ENCODE assay signal across 33 cellular contexts in genomic region chr3:48587686-48588085, GRCh38. TPM values are rescaled to one million over a fixed set of nuclear protein-coding genes. Genes with fewer than 3 reads are reported as not detected.
"Had no signal": no experiment of that assay in that cellular context is flagged by ENCODE, and none has a peak within 500 bp of the region (broad histone marks: within the 10 kb centered on the region; RNA-seq: fewer than 3 reads in every experiment).

No MANE protein-coding gene starts in this region.

- H3K36me3 Mint-ChIP-seq: immature natural killer cell; naive thymus-derived CD8-positive, alpha-beta T cell; stimulated activated memory B cell treated with anti-CD40 and anti-IgM and Interleukin-4, amounts not matched to agents 10 μg/mL and 1 μg/mL and 100 μg/mL, for 72 hours had no signal

- H3K4me3 Mint-ChIP-seq: naive thymus-derived CD8-positive, alpha-beta T cell; nephron; neural crest cell; stimulated activated memory B cell treated with anti-CD40 and anti-IgM and Interleukin-4, amounts not matched to agents 10 μg/mL and 1 μg/mL and 100 μg/mL, for 72 hours; stimulated activated naive CD8-positive, alpha-beta T cell treated with anti-CD3 and anti-CD28 coated beads, Interleukin-15, amount 100 ng/mL, for 72 hours; type B pancreatic cell had no signal

- H3K27ac Mint-ChIP-seq: immature natural killer cell; nephron; stimulated activated memory B cell treated with anti-CD40 and anti-IgM and Interleukin-4, amounts not matched to agents 10 μg/mL and 1 μg/mL and 100 μg/mL, for 72 hours; type B pancreatic cell had no signal

- H3K4me1 Mint-ChIP-seq: immature natural killer cell; naive thymus-derived CD8-positive, alpha-beta T cell; nephron; neural crest cell; stimulated activated memory B cell treated with anti-CD40 and anti-IgM and Interleukin-4, amounts not matched to agents 10 μg/mL and 1 μg/mL and 100 μg/mL, for 72 hours; stimulated activated naive CD8-positive, alpha-beta T cell treated with anti-CD3 and anti-CD28 coated beads, Interleukin-15, amount 100 ng/mL, for 72 hours had no signal

- H3K27ac ChIP-seq: lower lobe of right lung, neutrophil, parathyroid adenoma, psoas muscle, right lobe of liver, tibial nerve, uterus had no signal

- H3K9me3 ChIP-seq: lower lobe of right lung, neutrophil, psoas muscle, right lobe of liver, tibial nerve, uterus had no signal

- H3K4me1 ChIP-seq: lower lobe of right lung, parathyroid adenoma, psoas muscle, right lobe of liver, tibial nerve, uterus had no signal

- H3K27me3 Mint-ChIP-seq: type B pancreatic cell had no signal

- H3K27me3 ChIP-seq: right lobe of liver, tibial nerve, uterus had no signal

- ATAC-seq: left colon; left ventricle myocardium superior; lower lobe of right lung; naive thymus-derived CD8-positive, alpha-beta T cell; psoas muscle; right lobe of liver; stimulated activated memory B cell treated with anti-CD40 and anti-IgM and Interleukin-4, amounts not matched to agents 10 μg/mL and 1 μg/mL and 100 μg/mL, for 72 hours; stimulated activated naive CD8-positive, alpha-beta T cell treated with anti-CD3 and anti-CD28 coated beads, Interleukin-15, amount 100 ng/mL, for 72 hours had no signal

- H3K9me3 Mint-ChIP-seq: immature natural killer cell; naive thymus-derived CD8-positive, alpha-beta T cell; nephron; neural crest cell; stimulated activated memory B cell treated with anti-CD40 and anti-IgM and Interleukin-4, amounts not matched to agents 10 μg/mL and 1 μg/mL and 100 μg/mL, for 72 hours; stimulated activated naive CD8-positive, alpha-beta T cell treated with anti-CD3 and anti-CD28 coated beads, Interleukin-15, amount 100 ng/mL, for 72 hours; type B pancreatic cell had no signal

- H3K4me3 ChIP-seq: lower lobe of right lung, psoas muscle, right lobe of liver, smooth muscle cell, tibial nerve, uterus had no signal

- H3K36me3 ChIP-seq: lower lobe of right lung, neutrophil, right lobe of liver, uterus had no signal

- DNase-seq: immature natural killer cell; kidney; left colon; left ventricle myocardium superior; lower lobe of right lung; mammary epithelial cell; mesenchymal stem cell; naive thymus-derived CD8-positive, alpha-beta T cell; occipital lobe; psoas muscle; right lobe of liver; stimulated activated CD4-positive, alpha-beta T cell treated with anti-CD3 and anti-CD28 coated beads, Interleukin-1b, Interleukin-23, amount 100 ng/mL, for 48 hours; stimulated activated CD4-positive, alpha-beta T cell treated with anti-CD3 and anti-CD28 coated beads, Interleukin-2, amount 100 ng/mL, for 48 hours; stimulated activated CD4-positive, alpha-beta T cell treated with anti-CD3 and anti-CD28 coated beads, Interleukin-4, amount 100 ng/mL, for 4 hours; stimulated activated CD8-positive, alpha-beta memory T cell treated with anti-CD3 and anti-CD28 coated beads, Interleukin-4, amount 100 ng/mL, for 48 hours; stimulated activated naive CD4-positive, alpha-beta T cell treated with Interleukin-2 at 50 U/mL for 16 hours; stimulated activated naive CD8-positive, alpha-beta T cell treated with anti-CD3 and anti-CD28 coated beads, Interleukin-15, amount 100 ng/mL, for 72 hours; substantia nigra; uterus had no signal

RNA-seq across cellular contexts. Expression of gene COL7A1, which starts 7.4 kb away (rescaled TPM):
- polyA plus RNA-seq: immature natural killer cell had no signal

RNA-seq across cellular contexts. Expression of gene UCN2, which starts 24.1 kb away (rescaled TPM):
- total RNA-seq: kidney, left colon, mucosa of gallbladder, occipital lobe, posterior vena cava, right lobe of liver, skeletal muscle tissue, temporal lobe had no signal
- polyA plus RNA-seq: immature natural killer cell; naive thymus-derived CD8-positive, alpha-beta T cell had no signal

RNA-seq across cellular contexts. Expression of gene TMEM89, which starts 33.9 kb away (rescaled TPM):
- total RNA-seq: kidney; left ventricle myocardium superior; lower lobe of right lung; mucosa of gallbladder; naive thymus-derived CD8-positive, alpha-beta T cell; occipital lobe; osteocyte; posterior vena cava; psoas muscle; right lobe of liver; skeletal muscle tissue; smooth muscle cell; temporal lobe; tibial nerve; ureter; uterus had no signal
- polyA plus RNA-seq: immature natural killer cell; mammary epithelial cell; naive thymus-derived CD8-positive, alpha-beta T cell; psoas muscle had no signal
